Comparison of ENCODE assay signal across 8 cellular contexts in the genomic region with DNA sequence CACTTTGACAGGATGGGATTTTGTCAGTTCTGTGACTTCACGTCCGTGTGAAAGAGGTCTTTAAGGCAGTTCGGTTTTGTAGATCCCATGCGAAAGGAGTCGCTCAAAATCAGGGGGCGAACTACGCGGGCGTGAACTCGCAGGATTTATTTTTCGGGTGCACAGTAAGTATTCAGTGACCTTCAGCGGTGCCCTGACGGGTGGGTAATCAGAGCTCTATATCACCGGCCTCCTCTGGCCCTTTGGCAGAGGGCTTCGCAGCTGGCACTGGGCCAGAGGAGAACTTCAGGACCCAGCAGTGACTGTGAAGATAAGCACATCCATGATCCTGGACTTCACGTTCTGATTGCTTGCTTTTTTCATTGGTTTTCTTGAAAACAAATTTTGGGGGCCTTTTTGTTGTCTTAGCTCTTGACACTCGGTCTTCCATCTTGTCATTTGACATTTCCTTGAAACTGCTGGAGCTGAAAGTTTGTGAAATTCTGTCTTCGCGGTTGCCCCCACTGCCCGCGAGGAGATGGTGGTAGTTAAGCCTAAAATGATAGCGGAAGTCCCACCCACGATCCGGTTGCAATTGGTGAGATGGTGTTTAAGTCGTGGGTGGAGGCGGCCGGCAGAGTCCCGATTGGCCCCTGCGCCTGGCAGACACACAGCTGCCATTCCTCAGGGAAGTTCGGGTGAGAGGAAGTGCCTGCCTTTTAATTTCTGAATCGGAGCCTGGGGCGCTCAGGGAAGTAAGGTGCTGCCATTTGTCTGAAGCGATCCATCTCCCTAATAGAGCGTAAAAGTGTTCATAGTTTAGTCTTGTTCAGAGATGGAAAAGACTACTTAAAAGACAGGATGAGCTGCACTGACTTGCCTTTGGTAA. TPM values are rescaled to one million over a fixed set of nuclear protein-coding genes. Genes with fewer than 3 reads are reported as not detected.
DNase-seq lines count a peak whose midpoint lies in the region; ATAC-seq and TF ChIP-seq lines count a peak whose summit lies in the region.

A gene (minus strand): TSS at position 535 of the 868 bp plus-strand sequence. CDS start 872 bp downstream, outside the sequence.

- peaks cover 78% of the 10 kb centered on the region for H3K36me3 Mint-ChIP-seq in activated T-cell treated with anti-CD3 and anti-CD28 coated beads, Interleukin-2, amount 50 U/mL, for 24 hours (ENCODE audit: low read depth)

- peak within 1 kb of the TSS; percentile 98 for H3K9ac ChIP-seq in mucosa of rectum (ENCODE audit: low read depth in 1 of 2, low read length in 2 of 2)

- peaks cover under 1 to 5% of the 10 kb centered on the region in 2 donors for H3K36me3 ChIP-seq in mucosa of rectum (ENCODE audit: control insufficient read depth in 2 of 2, insufficient read depth in 2 of 2, low read length in 2 of 2)

- peak; percentile 75 for TF ChIP-seq POLR2A in erythroblast (IDR thresholded peaks at IDR 0.05; ENCODE audit: low read length)

- no peaks in the 10 kb centered on the region for H3K27me3 ChIP-seq in mucosa of rectum (ENCODE audit: control insufficient read depth in 2 of 2, insufficient read depth in 2 of 2, low read length in 2 of 2)

- H3K9me3 Mint-ChIP-seq in activated T-cell treated with anti-CD3 and anti-CD28 coated beads, Interleukin-2, amount 50 U/mL, for 24 hours = no peaks in the 10 kb centered on the region

- H3K4me3 ChIP-seq in mucosa of rectum (ENCODE audit: low read length in 2 of 2) = peak within 1 kb of the TSS; percentile 95 to 96

- DNase-seq in DMS 273 treated with DMSO at 0.1 percent for 48 hours (lab: John Stamatoyannopoulos, UW) = peak; percentile 89
- peak; percentile 83 for DNase-seq in activated T-cell treated with anti-CD3 and anti-CD28 coated beads, Interleukin-2, amount 50 U/mL, for 24 hours
- DNase-seq in erythroblast (lab: John Stamatoyannopoulos, UW) = peak; percentile 92 to 93
- DNase-seq in stimulated activated CD8-positive, alpha-beta memory T cell treated with anti-CD3 and anti-CD28 coated beads, Interleukin-4, amount 100 ng/mL, for 48 hours = peak; percentile 89

- TF ChIP-seq RAD21 in Ishikawa (IDR thresholded peaks at IDR 0.05; ENCODE audit: low read depth) = no peak

- H3K9me3 ChIP-seq in mucosa of rectum (ENCODE audit: control insufficient read depth in 2 of 2, low read length in 2 of 2) = no peaks in the 10 kb centered on the region

- H3K27ac Mint-ChIP-seq in activated T-cell treated with anti-CD3 and anti-CD28 coated beads, Interleukin-2, amount 50 U/mL, for 24 hours = peak within 1 kb of the TSS; percentile 92

- ATAC-seq in GM21529 (IDR thresholded peaks at IDR 0.05; ENCODE audit: unreplicated experiment) = peak; percentile 55

- no peaks in the 10 kb centered on the region for H3K27me3 Mint-ChIP-seq in activated T-cell treated with anti-CD3 and anti-CD28 coated beads, Interleukin-2, amount 50 U/mL, for 24 hours

- H3K4me3 Mint-ChIP-seq in activated T-cell treated with anti-CD3 and anti-CD28 coated beads, Interleukin-2, amount 50 U/mL, for 24 hours = peak within 1 kb of the TSS; percentile 86

- H3K4me1 Mint-ChIP-seq in activated T-cell treated with anti-CD3 and anti-CD28 coated beads, Interleukin-2, amount 50 U/mL, for 24 hours (ENCODE audit: low read depth) = peaks cover 50% of the 10 kb centered on the region

- peaks cover 25 to 41% of the 10 kb centered on the region in 2 donors for H3K4me1 ChIP-seq in mucosa of rectum (ENCODE audit: control insufficient read depth in 2 of 2, insufficient read depth in 2 of 2, low read length in 2 of 2)

- no peak for TF ChIP-seq EP300 in Ishikawa (IDR thresholded peaks at IDR 0.05; ENCODE audit: borderline replicate concordance)

- peak within 1 kb of the TSS; percentile 93 to 95 for H3K27ac ChIP-seq in mucosa of rectum (ENCODE audit: low read depth in 2 of 2, low read length in 2 of 2)

TF ChIP-seq in Ishikawa, 13 proteins besides CTCF, POLR2A, EP300 and RAD21:
- TF ChIP-seq, protein P1, sequence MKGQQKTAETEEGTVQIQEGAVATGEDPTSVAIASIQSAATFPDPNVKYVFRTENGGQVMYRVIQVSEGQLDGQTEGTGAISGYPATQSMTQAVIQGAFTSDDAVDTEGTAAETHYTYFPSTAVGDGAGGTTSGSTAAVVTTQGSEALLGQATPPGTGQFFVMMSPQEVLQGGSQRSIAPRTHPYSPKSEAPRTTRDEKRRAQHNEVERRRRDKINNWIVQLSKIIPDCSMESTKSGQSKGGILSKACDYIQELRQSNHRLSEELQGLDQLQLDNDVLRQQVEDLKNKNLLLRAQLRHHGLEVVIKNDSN (IDR thresholded peaks at IDR 0.05) = no peak
- TF ChIP-seq TEAD4 (IDR thresholded peaks at IDR 0.05) (0 out of 2 replicates have a peak, but pooled peaks have one; percentile 47), CEBPB (IDR thresholded peaks at IDR 0.05) (no peak), TAF1 (IDR thresholded peaks at IDR 0.05; ENCODE audit: low read depth) (peak; percentile 73), CREB1 (IDR thresholded peaks at IDR 0.05; ENCODE audit: low read depth) (no peak), NFIC (IDR thresholded peaks at IDR 0.05) (peak; percentile 79), EGR1 (IDR thresholded peaks at IDR 0.05) (peak; percentile 90), ZBTB7A (IDR thresholded peaks at IDR 0.05; ENCODE audit: low read depth) (no peak)
- TF ChIP-seq, protein P2, sequence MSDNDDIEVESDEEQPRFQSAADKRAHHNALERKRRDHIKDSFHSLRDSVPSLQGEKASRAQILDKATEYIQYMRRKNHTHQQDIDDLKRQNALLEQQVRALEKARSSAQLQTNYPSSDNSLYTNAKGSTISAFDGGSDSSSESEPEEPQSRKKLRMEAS (IDR thresholded peaks at IDR 0.05) = peak; percentile 41; the same call in 1 of the 2 replicates

TF ChIP-seq in PFSK-1, 5 proteins besides CTCF, POLR2A, EP300 and RAD21:
- TF ChIP-seq TAF1 (IDR thresholded peaks at IDR 0.05; ENCODE audit: borderline replicate concordance, insufficient read depth, low read length) = 0 out of 2 replicates have a peak, but pooled peaks have one; percentile 38
- TF ChIP-seq, protein P3, sequence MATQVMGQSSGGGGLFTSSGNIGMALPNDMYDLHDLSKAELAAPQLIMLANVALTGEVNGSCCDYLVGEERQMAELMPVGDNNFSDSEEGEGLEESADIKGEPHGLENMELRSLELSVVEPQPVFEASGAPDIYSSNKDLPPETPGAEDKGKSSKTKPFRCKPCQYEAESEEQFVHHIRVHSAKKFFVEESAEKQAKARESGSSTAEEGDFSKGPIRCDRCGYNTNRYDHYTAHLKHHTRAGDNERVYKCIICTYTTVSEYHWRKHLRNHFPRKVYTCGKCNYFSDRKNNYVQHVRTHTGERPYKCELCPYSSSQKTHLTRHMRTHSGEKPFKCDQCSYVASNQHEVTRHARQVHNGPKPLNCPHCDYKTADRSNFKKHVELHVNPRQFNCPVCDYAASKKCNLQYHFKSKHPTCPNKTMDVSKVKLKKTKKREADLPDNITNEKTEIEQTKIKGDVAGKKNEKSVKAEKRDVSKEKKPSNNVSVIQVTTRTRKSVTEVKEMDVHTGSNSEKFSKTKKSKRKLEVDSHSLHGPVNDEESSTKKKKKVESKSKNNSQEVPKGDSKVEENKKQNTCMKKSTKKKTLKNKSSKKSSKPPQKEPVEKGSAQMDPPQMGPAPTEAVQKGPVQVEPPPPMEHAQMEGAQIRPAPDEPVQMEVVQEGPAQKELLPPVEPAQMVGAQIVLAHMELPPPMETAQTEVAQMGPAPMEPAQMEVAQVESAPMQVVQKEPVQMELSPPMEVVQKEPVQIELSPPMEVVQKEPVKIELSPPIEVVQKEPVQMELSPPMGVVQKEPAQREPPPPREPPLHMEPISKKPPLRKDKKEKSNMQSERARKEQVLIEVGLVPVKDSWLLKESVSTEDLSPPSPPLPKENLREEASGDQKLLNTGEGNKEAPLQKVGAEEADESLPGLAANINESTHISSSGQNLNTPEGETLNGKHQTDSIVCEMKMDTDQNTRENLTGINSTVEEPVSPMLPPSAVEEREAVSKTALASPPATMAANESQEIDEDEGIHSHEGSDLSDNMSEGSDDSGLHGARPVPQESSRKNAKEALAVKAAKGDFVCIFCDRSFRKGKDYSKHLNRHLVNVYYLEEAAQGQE (IDR thresholded peaks at IDR 0.05; ENCODE audit: insufficient read depth in 1 of 2, low read depth in 2 of 2, low read length in 2 of 2) = no peak
- no peak for TF ChIP-seq FOXP2 (optimal IDR thresholded peaks at IDR 0.05; ENCODE audit: borderline replicate concordance, extremely low read depth, extremely low read length, insufficient read depth)
- no peak for TF ChIP-seq SIN3A (IDR thresholded peaks at IDR 0.05; ENCODE audit: borderline replicate concordance, insufficient read depth, low read length)
- peak; percentile 68; the same call in 1 of the 2 replicates for TF ChIP-seq POLR2AphosphoS5 (IDR thresholded peaks at IDR 0.05; ENCODE audit: low read depth, low read length)
TF ChIP-seq in PFSK-1: peak in this region for 2.

RNA-seq across cellular contexts. Expression of the gene that starts here (rescaled TPM):
- 23.0 TPM for polyA plus RNA-seq in PFSK-1 (2012; ENCODE audit: insufficient read length, low read depth)

Comparison
In these comparisons a context has a peak if more than half of its experiments do, and no peak if none do; other contexts are left out.
1. Peak in every context shown above with its lines: DNase-seq, ATAC-seq, H3K4me3 ChIP-seq and H3K27ac ChIP-seq.